9 cellular contexts compared by ENCODE assay signal in the genomic region with DNA sequence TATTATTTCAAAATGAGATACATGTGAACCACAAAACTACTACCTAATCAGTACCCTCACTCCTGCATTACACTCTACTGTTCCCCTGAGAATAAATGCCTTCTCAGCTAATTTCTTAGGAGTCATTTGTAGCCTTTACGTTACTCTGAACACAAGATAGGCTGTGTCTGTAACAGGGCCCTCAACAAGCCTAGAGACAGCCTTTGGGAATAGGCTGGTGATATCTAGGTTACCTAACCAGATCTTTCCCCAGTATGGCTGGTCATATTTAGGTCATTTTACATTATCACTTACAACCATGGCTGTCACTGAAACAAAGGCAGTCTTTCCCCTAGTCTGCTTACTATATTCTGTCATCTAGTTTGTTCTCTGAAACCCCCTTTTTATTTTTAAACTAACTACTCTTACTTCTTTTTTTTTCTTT. TPM values are rescaled to one million over a fixed set of nuclear protein-coding genes. Genes with fewer than 3 reads are reported as not detected.
A peak's percentile ranks its signal among the peaks of the same experiment; 100 is the strongest.
DNase-seq lines count a peak whose midpoint lies in the region; ATAC-seq, FAIRE-seq and TF ChIP-seq lines count a peak whose summit lies in the region.
"Had no signal": no experiment of that assay in that cellular context is flagged by ENCODE, and none has a peak within 500 bp of the region (broad histone marks: within the 10 kb centered on the region; RNA-seq: fewer than 3 reads in every experiment).

No MANE protein-coding gene starts in this region.

- H3K9ac ChIP-seq in SK-N-MC (ENCODE audit: insufficient read length) = no peak overlapping the region

- H3K27me3 Mint-ChIP-seq in activated CD8-positive, alpha-beta memory T cell treated with anti-CD3 and anti-CD28 coated beads, Interleukin-2, amount 10 ng/mL, durations not matched to agents 7 days and 5 days = peaks cover 2% of the 10 kb centered on the region
- no peaks in the 10 kb centered on the region for H3K27me3 Mint-ChIP-seq in nephron progenitor cell (ENCODE audit: low read depth, poor library complexity)

- H3K36me3 Mint-ChIP-seq in activated CD8-positive, alpha-beta memory T cell treated with anti-CD3 and anti-CD28 coated beads, Interleukin-2, amount 10 ng/mL, durations not matched to agents 7 days and 5 days = peaks cover 64% of the 10 kb centered on the region
- peaks cover 42% of the 10 kb centered on the region for H3K36me3 Mint-ChIP-seq in stimulated activated effector memory CD8-positive, alpha-beta T cell treated with anti-CD3 and anti-CD28 coated beads, Interleukin-12 subunit alpha, Interleukin-12 subunit beta, amount 100 ng/mL, for 72 hours
- H3K36me3 Mint-ChIP-seq in nephron progenitor cell (ENCODE audit: low read depth) = peaks cover 60% of the 10 kb centered on the region

- H3K9me3 Mint-ChIP-seq in activated CD8-positive, alpha-beta memory T cell treated with anti-CD3 and anti-CD28 coated beads, Interleukin-2, amount 10 ng/mL, durations not matched to agents 7 days and 5 days (ENCODE audit: low read depth) = no peaks in the 10 kb centered on the region
- no peaks in the 10 kb centered on the region for H3K9me3 Mint-ChIP-seq in stimulated activated effector memory CD8-positive, alpha-beta T cell treated with anti-CD3 and anti-CD28 coated beads, Interleukin-12 subunit alpha, Interleukin-12 subunit beta, amount 100 ng/mL, for 72 hours
- H3K9me3 Mint-ChIP-seq in nephron progenitor cell = no peaks in the 10 kb centered on the region

- no peaks in the 10 kb centered on the region for H3K9me3 ChIP-seq in SK-N-MC (ENCODE audit: low read depth, low read length)

- H3K4me3 ChIP-seq in SK-N-MC = no peak overlapping the region

- no peak for TF ChIP-seq CTCF in nephron progenitor cell (IDR thresholded peaks at IDR 0.05)

- TF ChIP-seq POLR2A in H54 (IDR thresholded peaks at IDR 0.05; ENCODE audit: low read depth, low read length) = no peak

- peak; percentile 34 for ATAC-seq in activated CD8-positive, alpha-beta memory T cell treated with anti-CD3 and anti-CD28 coated beads, Interleukin-2, amount 10 ng/mL, durations not matched to agents 7 days and 5 days
- ATAC-seq in HG02943 (IDR thresholded peaks at IDR 0.05; ENCODE audit: low read depth, unreplicated experiment) = peak; percentile 46
- ATAC-seq in stimulated activated effector memory CD8-positive, alpha-beta T cell treated with anti-CD3 and anti-CD28 coated beads, Interleukin-12 subunit alpha, Interleukin-12 subunit beta, amount 100 ng/mL, for 72 hours = peak; percentile 29

- H3K27ac Mint-ChIP-seq in activated CD8-positive, alpha-beta memory T cell treated with anti-CD3 and anti-CD28 coated beads, Interleukin-2, amount 10 ng/mL, durations not matched to agents 7 days and 5 days = peak overlapping the region; percentile 68
- H3K27ac Mint-ChIP-seq in stimulated activated effector memory CD8-positive, alpha-beta T cell treated with anti-CD3 and anti-CD28 coated beads, Interleukin-12 subunit alpha, Interleukin-12 subunit beta, amount 100 ng/mL, for 72 hours = peak overlapping the region; percentile 84
- no peak overlapping the region for H3K27ac Mint-ChIP-seq in nephron progenitor cell

- peak overlapping the region; percentile 23 for H3K4me3 Mint-ChIP-seq in activated CD8-positive, alpha-beta memory T cell treated with anti-CD3 and anti-CD28 coated beads, Interleukin-2, amount 10 ng/mL, durations not matched to agents 7 days and 5 days
- peak overlapping the region; percentile 54 for H3K4me3 Mint-ChIP-seq in stimulated activated effector memory CD8-positive, alpha-beta T cell treated with anti-CD3 and anti-CD28 coated beads, Interleukin-12 subunit alpha, Interleukin-12 subunit beta, amount 100 ng/mL, for 72 hours
- no peak overlapping the region for H3K4me3 Mint-ChIP-seq in nephron progenitor cell

- FAIRE-seq in H54 (lab: Jason Lieb, UNC) = no peak

- DNase-seq in activated CD8-positive, alpha-beta memory T cell treated with anti-CD3 and anti-CD28 coated beads, Interleukin-2, amount 10 ng/mL, durations not matched to agents 7 days and 5 days = no peak
- no peak for DNase-seq in activated CD8-positive, alpha-beta memory T cell treated with anti-CD3 and anti-CD28 coated beads, Interleukin-2, amount 50 U/mL, for 4 hours
- DNase-seq in SK-N-MC (ENCODE audit: low read depth, low spot score) (no peak), nephron progenitor cell (no peak), H54 (ENCODE audit: insufficient read length, low spot score) (no peak)
- no peak for DNase-seq in stimulated activated effector memory CD8-positive, alpha-beta T cell treated with anti-CD3 and anti-CD28 coated beads, Interleukin-12 subunit alpha, Interleukin-12 subunit beta, amount 100 ng/mL, for 72 hours (ENCODE audit: low spot score in 2 of 2)
- no peak for DNase-seq in activated effector memory CD4-positive, alpha-beta T cell treated with Interleukin-2 at 50 U/mL for 16 hours
- DNase-seq: cortex of kidney had no signal

- CTCF ChIA-PET in activated CD8-positive, alpha-beta memory T cell treated with anti-CD3 and anti-CD28 coated beads, Interleukin-2, amount 10 ng/mL, durations not matched to agents 7 days and 5 days (lab: Charles Lee) = interaction anchor here (1.2 to 2.7 kb wide), 2 partner anchors 12 to 15 kb away, joined by 3 to 26 read pairs; a partner anchor contains a TSS

- peak overlapping the region; percentile 43; the same call in 1 of the 2 replicates for H3K27ac ChIP-seq in SK-N-MC

- H3K4me1 Mint-ChIP-seq in activated CD8-positive, alpha-beta memory T cell treated with anti-CD3 and anti-CD28 coated beads, Interleukin-2, amount 10 ng/mL, durations not matched to agents 7 days and 5 days = peaks cover 49% of the 10 kb centered on the region
- H3K4me1 Mint-ChIP-seq in stimulated activated effector memory CD8-positive, alpha-beta T cell treated with anti-CD3 and anti-CD28 coated beads, Interleukin-12 subunit alpha, Interleukin-12 subunit beta, amount 100 ng/mL, for 72 hours = peaks cover 67% of the 10 kb centered on the region
- H3K4me1 Mint-ChIP-seq in nephron progenitor cell = no peaks in the 10 kb centered on the region

- H3K36me3 ChIP-seq in SK-N-MC (ENCODE audit: insufficient read depth, low read length) = peaks cover 33% of the 10 kb centered on the region

RNA-seq across cellular contexts. Expression of a gene that starts 14.2 kb away (rescaled TPM):
- total RNA-seq in activated CD8-positive, alpha-beta memory T cell treated with anti-CD3 and anti-CD28 coated beads, Interleukin-2, amount 10 ng/mL, durations not matched to agents 7 days and 5 days = 100 to 1,000 TPM in 1 of 2 experiments, 10 to 100 TPM in 1; 84.3 to 113 TPM

RNA-seq across cellular contexts. Expression of a gene that starts 14.6 kb away (rescaled TPM):
- total RNA-seq in activated CD8-positive, alpha-beta memory T cell treated with anti-CD3 and anti-CD28 coated beads, Interleukin-2, amount 10 ng/mL, durations not matched to agents 7 days and 5 days = 10 to 100 TPM; 30.2 to 38.7 TPM
